Comparison of ENCODE assay signal across 10 cellular contexts in the genomic region with DNA sequence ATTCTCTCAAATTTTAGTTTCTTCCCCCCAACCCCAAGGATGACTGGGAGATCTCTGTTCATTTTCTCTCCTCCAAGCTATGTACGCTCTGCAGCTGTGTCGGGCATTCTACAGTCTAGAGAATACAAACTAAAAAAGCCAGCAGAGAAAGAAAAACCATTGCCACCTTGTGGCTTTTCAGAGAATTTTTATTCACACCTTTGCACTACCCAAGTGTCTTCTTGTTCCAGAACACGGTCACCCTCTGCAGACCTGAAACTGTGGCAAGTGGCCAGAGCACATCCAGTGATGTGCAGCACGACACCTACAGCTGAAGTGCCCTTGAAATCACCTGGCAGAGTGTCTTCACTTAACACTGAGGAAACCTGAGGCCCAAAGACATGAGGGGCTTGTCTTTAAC.
A peak's percentile ranks its signal among the peaks of the same experiment; 100 is the strongest.
DNase-seq lines count a peak whose midpoint lies in the region; ATAC-seq lines count a peak whose summit lies in the region.
"Had no signal": no experiment of that assay in that cellular context is flagged by ENCODE, and none has a peak within 500 bp of the region (broad histone marks: within the 10 kb centered on the region; RNA-seq: fewer than 3 reads in every experiment).

No MANE protein-coding gene starts in this region.

- DNase-seq in NCI-H1417 (lab: John Stamatoyannopoulos, UW), result peak; percentile 6 to 54 (median 18)
- DNase-seq in NCI-H1417 treated with DMSO at 0.1 percent for 48 hours (lab: John Stamatoyannopoulos, UW), result no peak
- DNase-seq in KG1 (lab: John Stamatoyannopoulos, UW), result peak; percentile 9
- no peak for DNase-seq in activated T-cell treated with anti-CD3 and anti-CD28 coated beads, Interleukin-2, amount 50 U/mL, for 4 hours
- DNase-seq in iPS-NIHi7 (ENCODE audit: extremely low spot score), result peak; percentile 43
- DNase-seq in stimulated activated CD4-positive, alpha-beta T cell treated with anti-CD3 and anti-CD28 coated beads, Interleukin-12 subunit alpha, Interleukin-12 subunit beta, amount 100 ng/mL, for 4 hours, result no peak
- no peak for DNase-seq in cerebellar nuclear complex (lab: John Stamatoyannopoulos, UW)
- DNase-seq: naive B cell had no signal

- no peaks in the 10 kb centered on the region for H3K36me3 Mint-ChIP-seq in activated T-cell treated with anti-CD3 and anti-CD28 coated beads, Interleukin-2, amount 50 U/mL, for 4 hours (ENCODE audit: insufficient read depth)
- H3K36me3 Mint-ChIP-seq: CD8-positive, alpha-beta memory T cell had no signal

- H3K27me3 Mint-ChIP-seq in activated T-cell treated with anti-CD3 and anti-CD28 coated beads, Interleukin-2, amount 50 U/mL, for 4 hours (ENCODE audit: low read depth), result no peaks in the 10 kb centered on the region
- H3K27me3 Mint-ChIP-seq: naive B cell had no signal

- H3K4me3 Mint-ChIP-seq in activated T-cell treated with anti-CD3 and anti-CD28 coated beads, Interleukin-2, amount 50 U/mL, for 4 hours, result no peak overlapping the region
- H3K4me3 Mint-ChIP-seq: CD8-positive, alpha-beta memory T cell had no signal

- H3K4me1 Mint-ChIP-seq in activated T-cell treated with anti-CD3 and anti-CD28 coated beads, Interleukin-2, amount 50 U/mL, for 4 hours (ENCODE audit: low read depth), result peaks cover 16% of the 10 kb centered on the region

- ATAC-seq in activated T-cell treated with anti-CD3 and anti-CD28 coated beads, Interleukin-2, amount 50 U/mL, for 4 hours, result peak; percentile 62 to 71
- no peak for ATAC-seq in HG03571 (IDR thresholded peaks at IDR 0.05; ENCODE audit: unreplicated experiment)

- H3K9me3 Mint-ChIP-seq in activated T-cell treated with anti-CD3 and anti-CD28 coated beads, Interleukin-2, amount 50 U/mL, for 4 hours, result no peaks in the 10 kb centered on the region
- H3K9me3 Mint-ChIP-seq: CD8-positive, alpha-beta memory T cell had no signal

Comparison
In these comparisons a context has a peak if more than half of its experiments do, and no peak if none do; other contexts are left out.
1. DNase-seq: peak in NCI-H1417 (3 of 3), KG1 (single experiment) and iPS-NIHi7 (single experiment); none in NCI-H1417 treated with DMSO at 0.1 percent for 48 hours (single experiment), activated T-cell treated with anti-CD3 and anti-CD28 coated beads, Interleukin-2, amount 50 U/mL, for 4 hours (single experiment), stimulated activated CD4-positive, alpha-beta T cell treated with anti-CD3 and anti-CD28 coated beads, Interleukin-12 subunit alpha, Interleukin-12 subunit beta, amount 100 ng/mL, for 4 hours (single experiment) and cerebellar nuclear complex (0 of 2).